In the genomic region with DNA sequence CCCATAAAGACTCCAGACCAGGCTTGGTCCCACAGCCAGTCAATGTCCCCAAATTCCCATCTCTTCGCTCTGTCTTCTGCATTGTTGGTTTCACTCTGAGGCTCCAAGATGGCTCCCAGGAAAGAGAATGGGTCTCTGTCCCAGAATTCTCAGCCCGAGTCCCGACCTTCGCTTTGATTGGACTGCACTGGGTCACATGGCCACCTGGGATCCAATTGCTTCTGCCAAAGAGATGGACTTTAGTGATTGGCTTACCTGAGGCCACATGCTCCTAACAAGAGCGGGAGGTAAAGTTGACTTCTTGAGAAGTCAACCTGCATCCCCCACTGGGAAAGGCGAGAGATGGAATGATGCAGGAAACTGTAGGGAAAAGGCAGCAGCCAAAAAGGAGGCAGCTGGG, we compare ENCODE assay signal across 25 cellular contexts.
"Had no signal": no experiment of that assay in that cellular context is flagged by ENCODE, and none has a peak within 500 bp of the region (broad histone marks: within the 10 kb centered on the region; RNA-seq: fewer than 3 reads in every experiment).

No MANE protein-coding gene starts in this region.

- DNase-seq: effector memory CD4-positive, alpha-beta T cell; immature natural killer cell; left cardiac atrium; left ventricle myocardium superior; mesenchymal stem cell; midbrain; nucleus accumbens; psoas muscle; retina; right lobe of liver; stimulated activated CD4-positive, alpha-beta T cell treated with anti-CD3 and anti-CD28 coated beads, Interleukin-15, amount 100 ng/mL, for 24 hours; stimulated activated CD4-positive, alpha-beta T cell treated with anti-CD3 and anti-CD28 coated beads, Interleukin-1b, Interleukin-23, amount 100 ng/mL, for 48 hours; stimulated activated CD4-positive, alpha-beta T cell treated with anti-CD3 and anti-CD28 coated beads, Interleukin-4, amount 100 ng/mL, for 24 hours had no signal

- H3K27ac Mint-ChIP-seq: immature natural killer cell; natural killer cell treated with Interleukin-12 subunit alpha and Interleukin-12 subunit beta and Interleukin-15 and Interleukin-18, amount 100 ng/mL, for 72 hours; neural progenitor cell; stimulated activated memory B cell treated with anti-CD40 and anti-IgM and Interleukin-4, amounts not matched to agents 10 μg/mL and 1 μg/mL and 100 μg/mL, for 72 hours; stimulated activated naive CD8-positive, alpha-beta T cell treated with anti-CD3 and anti-CD28 coated beads, Interleukin-15, Interleukin-2, amounts not matched to agents 100 ng/mL and 50 ng/mL, for 24 hours had no signal

- H3K4me1 Mint-ChIP-seq: immature natural killer cell; stimulated activated memory B cell treated with anti-CD40 and anti-IgM and Interleukin-4, amounts not matched to agents 10 μg/mL and 1 μg/mL and 100 μg/mL, for 72 hours had no signal

- ATAC-seq: esophagus mucosa; left cardiac atrium; left ventricle myocardium superior; natural killer cell treated with Interleukin-12 subunit alpha and Interleukin-12 subunit beta and Interleukin-15 and Interleukin-18, amount 100 ng/mL, for 72 hours; psoas muscle; right lobe of liver; stimulated activated memory B cell treated with anti-CD40 and anti-IgM and Interleukin-4, amounts not matched to agents 10 μg/mL and 1 μg/mL and 100 μg/mL, for 72 hours had no signal

- FAIRE-seq: endometrium, frontal cortex, keratinocyte had no signal

- H3K36me3 Mint-ChIP-seq: immature natural killer cell; natural killer cell treated with Interleukin-12 subunit alpha and Interleukin-12 subunit beta and Interleukin-15 and Interleukin-18, amount 100 ng/mL, for 72 hours; neural progenitor cell; stimulated activated memory B cell treated with anti-CD40 and anti-IgM and Interleukin-4, amounts not matched to agents 10 μg/mL and 1 μg/mL and 100 μg/mL, for 72 hours had no signal

- H3K9me3 Mint-ChIP-seq: immature natural killer cell; natural killer cell treated with Interleukin-12 subunit alpha and Interleukin-12 subunit beta and Interleukin-15 and Interleukin-18, amount 100 ng/mL, for 72 hours; neural progenitor cell; stimulated activated memory B cell treated with anti-CD40 and anti-IgM and Interleukin-4, amounts not matched to agents 10 μg/mL and 1 μg/mL and 100 μg/mL, for 72 hours; stimulated activated naive CD8-positive, alpha-beta T cell treated with anti-CD3 and anti-CD28 coated beads, Interleukin-15, Interleukin-2, amounts not matched to agents 100 ng/mL and 50 ng/mL, for 24 hours had no signal

- H3K4me3 Mint-ChIP-seq: immature natural killer cell; natural killer cell treated with Interleukin-12 subunit alpha and Interleukin-12 subunit beta and Interleukin-15 and Interleukin-18, amount 100 ng/mL, for 72 hours; neural progenitor cell; stimulated activated memory B cell treated with anti-CD40 and anti-IgM and Interleukin-4, amounts not matched to agents 10 μg/mL and 1 μg/mL and 100 μg/mL, for 72 hours; stimulated activated naive CD8-positive, alpha-beta T cell treated with anti-CD3 and anti-CD28 coated beads, Interleukin-15, Interleukin-2, amounts not matched to agents 100 ng/mL and 50 ng/mL, for 24 hours had no signal

- H3K4me2 ChIP-seq: neural progenitor cell had no signal

- H3K27ac ChIP-seq: neural progenitor cell, parathyroid adenoma, psoas muscle, right lobe of liver, spleen, tibial nerve had no signal

- H3K9me3 ChIP-seq: psoas muscle, right lobe of liver, spleen, tibial nerve had no signal

- H3K4me3 ChIP-seq: lung, neural progenitor cell, psoas muscle, right lobe of liver, spleen, tibial nerve had no signal

- H3K4me1 ChIP-seq: parathyroid adenoma, right lobe of liver, spleen, tibial nerve had no signal
